ENCODE assay signal across 1 cellular context in genomic region chr11:76685237-76685636, GRCh38.
TF ChIP-seq lines count a peak whose summit lies in the region.

No MANE protein-coding gene starts in this region.

TF ChIP-seq in H1, 55 proteins besides CTCF, POLR2A, EP300 and RAD21:
- no peak for TF ChIP-seq CBX8 (IDR thresholded peaks at IDR 0.05; ENCODE audit: borderline replicate concordance, low read depth, low read length)
- TF ChIP-seq HDAC2 (IDR thresholded peaks at IDR 0.05; ENCODE audit: borderline replicate concordance in 1 of 2, low read depth in 2 of 2, low read length in 2 of 2) = no peak
- TF ChIP-seq RXRA (IDR thresholded peaks at IDR 0.05; ENCODE audit: insufficient read depth, low read depth, low read length) = no peak
- TF ChIP-seq SAP30 (IDR thresholded peaks at IDR 0.05; ENCODE audit: insufficient read depth, insufficient replicate concordance, low read length) = no peak
TF ChIP-seq in H1: peak in this region for 0.
